24 cellular contexts compared by ENCODE assay signal in genomic region chr16:5059386-5060072, GRCh38. TPM values are rescaled to one million over a fixed set of nuclear protein-coding genes. Genes with fewer than 3 reads are reported as not detected.
DNase-seq lines count a peak whose midpoint lies in the region; FAIRE-seq and TF ChIP-seq lines count a peak whose summit lies in the region.
"Had no signal": no experiment of that assay in that cellular context is flagged by ENCODE, and none has a peak within 500 bp of the region (broad histone marks: within the 10 kb centered on the region; RNA-seq: fewer than 3 reads in every experiment).

No MANE protein-coding gene starts in this region.

- DNase-seq in H7: peak; percentile 79
- peak; percentile 46 for DNase-seq in sigmoid colon
- DNase-seq in small intestine: no peak
- no peak for DNase-seq in MG63
- no peak for DNase-seq in dedifferentiated amniotic fluid mesenchymal stem cell (ENCODE audit: extremely low spot score)
- no peak for DNase-seq in midbrain (lab: John Stamatoyannopoulos, UW)
- DNase-seq: CD4-positive, alpha-beta memory T cell; DND-41; KG1; NCI-H1105; NCI-H146; NCI-H2029; NCI-H226; NCI-H510A treated with DMSO at 0.1 percent for 48 hours; NCI-H748 treated with DMSO at 0.1 percent for 48 hours had no signal

- H3K4me1 ChIP-seq in HUES64 (ENCODE audit: insufficient read depth, low read length) (peaks cover 13% of the 10 kb centered on the region), iPS-18a (ENCODE audit: control insufficient read depth, low read depth, low read length) (peaks cover 17% of the 10 kb centered on the region), sigmoid colon (peaks cover 0 to under 1% (median 0%) of the 10 kb centered on the region in 4 donors), small intestine (ENCODE audit: control insufficient read depth in 2 of 2, insufficient read depth in 1 of 2, low read depth in 1 of 2, low read length in 1 of 2) (peaks cover 0 to under 1% of the 10 kb centered on the region in 2 donors)
- H3K4me1 ChIP-seq: Peyer's patch had no signal

- H3K27ac ChIP-seq in HUES64 (ENCODE audit: low read depth, low read length) (peak overlapping the region; percentile 94), iPS-18a (ENCODE audit: low read length) (peak overlapping the region; percentile 62), sigmoid colon (no peak overlapping the region), small intestine (ENCODE audit: low read depth in 1 of 2, low read length in 1 of 2) (no peak overlapping the region)
- H3K27ac ChIP-seq: Peyer's patch had no signal

- H3K9me3 ChIP-seq in HUES64 (ENCODE audit: insufficient read depth, low read depth, low read length) (no peaks in the 10 kb centered on the region), iPS-18a (ENCODE audit: control insufficient read depth, low read depth, low read length) (no peaks in the 10 kb centered on the region), sigmoid colon (no peaks in the 10 kb centered on the region), small intestine (ENCODE audit: control insufficient read depth, low read depth) (no peaks in the 10 kb centered on the region), MG63 (no peaks in the 10 kb centered on the region)
- H3K9me3 ChIP-seq: Peyer's patch had no signal

- H3K36me3 ChIP-seq in H7 (replicated peaks; ENCODE audit: control insufficient read depth, insufficient read depth, low read length) (no peaks in the 10 kb centered on the region), HUES64 (ENCODE audit: insufficient read depth, low read length) (no peaks in the 10 kb centered on the region), iPS-18a (ENCODE audit: control insufficient read depth, low read depth, low read length) (no peaks in the 10 kb centered on the region), sigmoid colon (no peaks in the 10 kb centered on the region), small intestine (ENCODE audit: control insufficient read depth in 2 of 2, insufficient read depth in 2 of 2, low read length in 2 of 2) (no peaks in the 10 kb centered on the region), MG63 (no peaks in the 10 kb centered on the region)
- H3K36me3 ChIP-seq: Peyer's patch had no signal

- WGBS in HUES64: 48% methylated on average over 6 of the region's 6 CpGs
- 88 to 95% methylated on average over 6 of the region's 6 CpGs for WGBS in sigmoid colon, 2 donors
- 80 to 87% (median 86%) methylated on average over 5 to 6 of the region's 6 CpGs for WGBS in small intestine, 3 donors

- TF ChIP-seq CTCF in sigmoid colon (IDR thresholded peaks at IDR 0.05): no peak

- no peak for TF ChIP-seq POLR2A in sigmoid colon (IDR thresholded peaks at IDR 0.05)

- no peak overlapping the region for H3K4me3 ChIP-seq in H7 (ENCODE audit: insufficient read depth, low read depth, low read length)
- no peak overlapping the region for H3K4me3 ChIP-seq in HUES64 (ENCODE audit: low read length)
- no peak overlapping the region for H3K4me3 ChIP-seq in iPS-18a (ENCODE audit: low read length)
- H3K4me3 ChIP-seq in sigmoid colon: no peak overlapping the region
- H3K4me3 ChIP-seq in small intestine (ENCODE audit: low read depth in 1 of 2, low read length in 2 of 2): no peak overlapping the region
- no peak overlapping the region for H3K4me3 ChIP-seq in MG63
- H3K4me3 ChIP-seq: Peyer's patch had no signal

- no peak for FAIRE-seq in small intestine (lab: Jason Lieb, UNC)
- FAIRE-seq: GM12892, GM19239, H54 had no signal

- no peak for TF ChIP-seq EP300 in sigmoid colon (IDR thresholded peaks at IDR 0.05)

- intact Hi-C loops in sigmoid colon (cut with DNase I): no loop called here

- H3K9ac ChIP-seq in HUES64 (ENCODE audit: low read depth, low read length) (no peak overlapping the region), iPS-18a (ENCODE audit: low read length) (peak overlapping the region; percentile 13)

- no peaks in the 10 kb centered on the region for H3K27me3 ChIP-seq in H7 (ENCODE audit: control insufficient read depth, insufficient read depth, low read length)
- H3K27me3 ChIP-seq in HUES64 (ENCODE audit: insufficient read depth, low read length): no peaks in the 10 kb centered on the region
- no peaks in the 10 kb centered on the region for H3K27me3 ChIP-seq in iPS-18a (ENCODE audit: control insufficient read depth, insufficient read depth, low read length)
- H3K27me3 ChIP-seq in sigmoid colon: no peaks in the 10 kb centered on the region
- no peaks in the 10 kb centered on the region for H3K27me3 ChIP-seq in small intestine (ENCODE audit: control insufficient read depth in 2 of 2, insufficient read depth in 2 of 2, low read length in 2 of 2)
- peaks cover 25% of the 10 kb centered on the region for H3K27me3 ChIP-seq in MG63
- H3K27me3 ChIP-seq: Peyer's patch had no signal

RNA-seq across cellular contexts. Expression of gene C16orf89, which starts 6.2 kb away (rescaled TPM):
- total RNA-seq in H7 (2014; rRNA removed; shearing (Covaris generic)): 3.4 and 4.1 TPM in 2 replicates
- polyA plus RNA-seq in HUES64 (2013, experiment 1 of 2): 8.2 TPM
- 9.2 TPM for polyA plus RNA-seq in HUES64 (2013, experiment 2 of 2)
- 10 to 100 TPM in 3 of 4 donors, 1 to 10 TPM in 1; 4.6 to 15.7 (median 13.4) TPM for total RNA-seq in sigmoid colon
- polyA plus RNA-seq in sigmoid colon (1 to 10 TPM; 2.5 to 6.6 (median 2.7) TPM), small intestine (1 to 10 TPM in 2 of 3 donors, not detected in 1; 1.1 to 2.5 TPM)
- total RNA-seq in MG63 (2014; rRNA removed; shearing (Covaris generic); ENCODE audit: low replicate concordance): not detected in 2 replicates
- total RNA-seq: CD4-positive, alpha-beta memory T cell; G401; OCI-LY7 had no signal
- polyA plus RNA-seq: BJ; CD4-positive, alpha-beta memory T cell had no signal

RNA-seq across cellular contexts. Expression of gene ALG1, which starts 12.1 kb away (rescaled TPM):
- total RNA-seq in H7 (2014; rRNA removed; shearing (Covaris generic)): 18.7 and 19.6 TPM in 2 replicates
- polyA plus RNA-seq in HUES64 (2013, experiment 1 of 2): 27.0 TPM
- polyA plus RNA-seq in HUES64 (2013, experiment 2 of 2): 20.9 TPM
- 10 to 100 TPM in 3 of 4 donors, 1 to 10 TPM in 1; 9.7 to 30.4 (median 14.3) TPM for total RNA-seq in sigmoid colon
- 10 to 100 TPM in 1 of 3 donors, 1 to 10 TPM in 2; 2.4 to 35.0 (median 4.2) TPM for polyA plus RNA-seq in sigmoid colon
- 10 to 100 TPM in 1 of 3 donors, 1 to 10 TPM in 2; 4.6 to 35.4 (median 5.6) TPM for polyA plus RNA-seq in small intestine
- 30.4 and 53.2 TPM in 2 replicates for total RNA-seq in MG63 (2014; rRNA removed; shearing (Covaris generic); ENCODE audit: low replicate concordance)

RNA-seq across cellular contexts. Expression of gene NAGPA, which starts 25.8 kb away (rescaled TPM):
- 11.9 and 12.7 TPM in 2 replicates for total RNA-seq in H7 (2014; rRNA removed; shearing (Covaris generic))
- 10.6 TPM for polyA plus RNA-seq in HUES64 (2013, experiment 1 of 2)
- 6.8 TPM for polyA plus RNA-seq in HUES64 (2013, experiment 2 of 2)
- 10 to 100 TPM; 11.7 to 30.7 (median 17.1) TPM for total RNA-seq in sigmoid colon
- polyA plus RNA-seq in sigmoid colon (10 to 100 TPM; 10.8 to 20.3 (median 14.8) TPM), small intestine (10 to 100 TPM; 13.2 to 26.8 (median 17.0) TPM)
- total RNA-seq in MG63 (2014; rRNA removed; shearing (Covaris generic); ENCODE audit: low replicate concordance): 43.8 and 55.4 TPM in 2 replicates

RNA-seq across cellular contexts. Expression of gene EEF2KMT, which starts 38.1 kb away (rescaled TPM):
- 30.9 and 38.0 TPM in 2 replicates for total RNA-seq in H7 (2014; rRNA removed; shearing (Covaris generic))
- 17.0 TPM for polyA plus RNA-seq in HUES64 (2013, experiment 1 of 2)
- 19.0 TPM for polyA plus RNA-seq in HUES64 (2013, experiment 2 of 2)
- total RNA-seq in sigmoid colon: 10 to 100 TPM in 2 of 4 donors, 1 to 10 TPM in 2; 8.1 to 11.1 (median 9.6) TPM
- polyA plus RNA-seq in sigmoid colon: 1 to 10 TPM; 4.2 to 9.8 (median 7.2) TPM
- 1 to 10 TPM; 4.5 to 9.7 (median 4.9) TPM for polyA plus RNA-seq in small intestine
- total RNA-seq in MG63 (2014; rRNA removed; shearing (Covaris generic); ENCODE audit: low replicate concordance): 19.5 and 19.7 TPM in 2 replicates

Comparison
In these comparisons a context has a peak if more than half of its experiments do, and no peak if none do; other contexts are left out.
1. DNase-seq: peak in H7 (single experiment) and sigmoid colon (single experiment); none in small intestine (single experiment), MG63 (single experiment), dedifferentiated amniotic fluid mesenchymal stem cell (single experiment) and midbrain (single experiment).
2. H3K27ac ChIP-seq: peak in HUES64 (single experiment) and iPS-18a (single experiment); none in sigmoid colon (0 of 4) and small intestine (0 of 2).